ENCODE assay signal across 26 cellular contexts in genomic region chrX:130443883-130444282, GRCh38. TPM values are rescaled to one million over a fixed set of nuclear protein-coding genes. Genes with fewer than 3 reads are reported as not detected.
"Had no signal": no experiment of that assay in that cellular context is flagged by ENCODE, and none has a peak within 500 bp of the region (broad histone marks: within the 10 kb centered on the region; RNA-seq: fewer than 3 reads in every experiment).

No MANE protein-coding gene starts in this region.

- FAIRE-seq: HepG2 had no signal

- ATAC-seq: HepG2, Right ventricle myocardium inferior, SK-N-SH treated with all-trans-retinoic acid at 6 μM for 48 hours had no signal

- H3K4me3 ChIP-seq: MG63, PC-9, Peyer's patch, SJCRH30 had no signal

- H3K36me3 ChIP-seq: MG63, Peyer's patch, SJCRH30 had no signal

- H3K27me3 ChIP-seq: MG63, Peyer's patch, SJCRH30 had no signal

- DNase-seq: IMR-90, Karpas-422, KG1, MG63, NCI-H1092, NCI-H1436, NCI-H187, NCI-H2029, NCI-H2081 treated with DMSO at 0.1 percent for 48 hours, NCI-H2171, NCI-H226, NCI-H446, NCI-H510A, NCI-H524 treated with DMSO at 0.1 percent for 48 hours, NCI-H69, NCI-H774, PC-9, Peyer's patch, SHP77 treated with DMSO at 0.1 percent for 48 hours, SJCRH30 had no signal

- H2AFZ ChIP-seq: PC-9 had no signal

- H3K9me3 ChIP-seq: MG63, Peyer's patch, SJCRH30 had no signal

- H3K4me2 ChIP-seq: PC-9 had no signal

- H3K27ac ChIP-seq: PC-9, Peyer's patch, SJCRH30 had no signal

- H3K4me1 ChIP-seq: Peyer's patch, SJCRH30 had no signal

RNA-seq across cellular contexts. Expression of gene GPR119, which starts 58.4 kb away (rescaled TPM):
- total RNA-seq: HT1080, IMR-90, OCI-LY7, PC-9, Peyer's patch, Right ventricle myocardium inferior, RPMI7951, SJCRH30 had no signal
- polyA plus RNA-seq: IMR-90 had no signal
